23 cellular contexts compared by ENCODE assay signal in genomic region chr1:10490271-10490970, GRCh38. TPM values are rescaled to one million over a fixed set of nuclear protein-coding genes. Genes with fewer than 3 reads are reported as not detected.
DNase-seq lines count a peak whose midpoint lies in the region; ATAC-seq and TF ChIP-seq lines count a peak whose summit lies in the region.
"Had no signal": no experiment of that assay in that cellular context is flagged by ENCODE, and none has a peak within 500 bp of the region (broad histone marks: within the 10 kb centered on the region; RNA-seq: fewer than 3 reads in every experiment).

No MANE protein-coding gene starts in this region.

- in situ Hi-C loops in IMR-90 (cut with MboI; ENCODE audit: low sequenced_read_pairs): loop anchor here (5.0 kb wide), 1 partner anchor 113 kb away; no protein-coding TSS in a partner anchor

- H4K5ac ChIP-seq in IMR-90 (ENCODE audit: low read depth, low read length): no peak overlapping the region

- no peaks in the 10 kb centered on the region for H3K36me3 ChIP-seq in IMR-90 (ENCODE audit: control insufficient read depth, insufficient read depth, low read length)
- H3K36me3 ChIP-seq in hepatocyte (replicated peaks; ENCODE audit: insufficient read depth, low read depth): no peaks in the 10 kb centered on the region
- H3K36me3 ChIP-seq: uterus had no signal

- no peak overlapping the region for H2BK120ac ChIP-seq in IMR-90 (ENCODE audit: low read depth, low read length)

- H3K4me3 ChIP-seq in IMR-90 (ENCODE audit: insufficient read depth, low read depth, low read length) (no peak overlapping the region), hepatocyte (no peak overlapping the region)
- H3K4me3 ChIP-seq: body of pancreas, psoas muscle, SJCRH30, uterus had no signal

- peaks cover 90% of the 10 kb centered on the region for H3K79me2 ChIP-seq in hepatocyte

- TF ChIP-seq RAD21 in IMR-90 (IDR thresholded peaks at IDR 0.05; ENCODE audit: low read length): no peak

- H3K9me3 ChIP-seq in IMR-90 (ENCODE audit: control insufficient read depth, insufficient read depth, low read length): no peaks in the 10 kb centered on the region
- no peaks in the 10 kb centered on the region for H3K9me3 ChIP-seq in hepatocyte (ENCODE audit: low read depth)
- H3K9me3 ChIP-seq: body of pancreas, psoas muscle had no signal

- H3K4ac ChIP-seq in IMR-90 (ENCODE audit: low read depth, low read length): no peak overlapping the region

- no peak overlapping the region for H4K8ac ChIP-seq in IMR-90 (ENCODE audit: low read depth in 2 of 2, low read length in 2 of 2)

- H3K14ac ChIP-seq in IMR-90 (replicated peaks; ENCODE audit: low read depth, low read length): no peak overlapping the region

- peaks cover 4% of the 10 kb centered on the region for H3K9me1 ChIP-seq in IMR-90 (ENCODE audit: insufficient read depth, low read length)

- no peaks in the 10 kb centered on the region for H3K9me2 ChIP-seq in hepatocyte (replicated peaks; ENCODE audit: insufficient read depth)

- H2AFZ ChIP-seq in IMR-90 (replicated peaks; ENCODE audit: low read length, poor library complexity): no peak overlapping the region
- H2AFZ ChIP-seq in hepatocyte: no peak overlapping the region

- H4K91ac ChIP-seq in IMR-90 (ENCODE audit: insufficient read depth, low read depth, low read length): no peak overlapping the region

- no peak overlapping the region for H2BK20ac ChIP-seq in IMR-90 (ENCODE audit: low read depth, low read length)

- H2AK9ac ChIP-seq in IMR-90 (replicated peaks; ENCODE audit: low read depth, low read length, poor library complexity): no peak overlapping the region

- peaks cover 11 to 23% of the 10 kb centered on the region in 2 donors for H3K36me3 Mint-ChIP-seq in stimulated activated naive B cell treated with anti-CD40 and anti-IgM and Interleukin-4, amounts not matched to agents 10 μg/mL and 1 μg/mL and 100 μg/mL, for 72 hours

- POLR2A ChIA-PET in IMR-90 (lab: Charles Lee; ENCODE audit: unreplicated experiment): no interaction called here

- no peak overlapping the region for H3K4me3 Mint-ChIP-seq in stimulated activated naive B cell treated with anti-CD40 and anti-IgM and Interleukin-4, amounts not matched to agents 10 μg/mL and 1 μg/mL and 100 μg/mL, for 72 hours
- H3K4me3 Mint-ChIP-seq: activated T-cell treated with anti-CD3 and anti-CD28 coated beads, Interleukin-2, amount 50 U/mL, for 24 hours; CD14-positive monocyte; memory B cell; T-cell had no signal

- H4K20me1 ChIP-seq in IMR-90 (ENCODE audit: insufficient read depth, low read length): peaks cover 36% of the 10 kb centered on the region
- peaks cover 36% of the 10 kb centered on the region for H4K20me1 ChIP-seq in hepatocyte (ENCODE audit: insufficient read depth, poor library complexity, severe bottlenecking)

- H3K18ac ChIP-seq in IMR-90 (ENCODE audit: low read depth, low read length): no peak overlapping the region

- dilution Hi-C loops in IMR-90 (cut with HindIII; ENCODE audit: low sequenced_read_pairs, unreplicated experiment): no loop called here

- H3K4me1 ChIP-seq in IMR-90 (ENCODE audit: control insufficient read depth, insufficient read depth, low read length) (peaks cover 3% of the 10 kb centered on the region), hepatocyte (ENCODE audit: insufficient read depth) (peaks cover 5% of the 10 kb centered on the region)
- H3K4me1 ChIP-seq: SJCRH30, uterus had no signal

- peak overlapping the region; percentile 37 for H3K27ac Mint-ChIP-seq in stimulated activated naive B cell treated with anti-CD40 and anti-IgM and Interleukin-4, amounts not matched to agents 10 μg/mL and 1 μg/mL and 100 μg/mL, for 72 hours
- H3K27ac Mint-ChIP-seq: activated T-cell treated with anti-CD3 and anti-CD28 coated beads, Interleukin-2, amount 50 U/mL, for 24 hours; memory B cell had no signal

- H2BK5ac ChIP-seq in IMR-90 (ENCODE audit: low read depth, low read length, poor library complexity, severe bottlenecking): no peak overlapping the region

- H2BK15ac ChIP-seq in IMR-90 (ENCODE audit: low read depth, low read length): no peak overlapping the region

- H3K27ac ChIP-seq in IMR-90 (ENCODE audit: insufficient read depth, low read length): no peak overlapping the region
- H3K27ac ChIP-seq in VCaP: peak overlapping the region; percentile 72
- no peak overlapping the region for H3K27ac ChIP-seq in hepatocyte
- H3K27ac ChIP-seq: body of pancreas, psoas muscle, SJCRH30, uterus had no signal

- H2AK5ac ChIP-seq in IMR-90 (ENCODE audit: low read depth, low read length): no peak overlapping the region

- WGBS in IMR-90 (ENCODE audit: extremely low coverage in 2 of 2, insufficient read length in 1 of 2), 2 experiments: 80% methylated on average over 1 of the region's 12 CpGs; no CpG with 5 or more reads in 1 of the 2 experiments
- 84% methylated on average over 12 of the region's 12 CpGs for whole genome bisulfite sequencing in hepatocyte (ENCODE audit: low lambda C conversion rate, missing lambda C conversion rate)

- ATAC-seq in IMR-90 (ENCODE audit: low read depth): no peak
- ATAC-seq in stimulated activated naive B cell treated with anti-CD40 and anti-IgM and Interleukin-4, amounts not matched to agents 10 μg/mL and 1 μg/mL and 100 μg/mL, for 72 hours (replicated peaks): no peak
- ATAC-seq: body of pancreas, left cardiac atrium, psoas muscle, T-cell had no signal

- intact Hi-C loops in IMR-90 (cut with micrococcal nuclease): no loop called here

- TF ChIP-seq POLR2A in IMR-90 (IDR thresholded peaks at IDR 0.05; ENCODE audit: low read depth, low read length): no peak

- H3K9ac ChIP-seq in IMR-90 (ENCODE audit: low read depth, low read length): no peak overlapping the region

- H3K4me1 Mint-ChIP-seq in stimulated activated naive B cell treated with anti-CD40 and anti-IgM and Interleukin-4, amounts not matched to agents 10 μg/mL and 1 μg/mL and 100 μg/mL, for 72 hours: peaks cover 27 to 33% of the 10 kb centered on the region in 2 donors

- no peak for DNase-seq in IMR-90
- DNase-seq in hepatocyte (ENCODE audit: low spot score): no peak
- DNase-seq in stimulated activated naive B cell treated with anti-CD40 and anti-IgM and Interleukin-4, amounts not matched to agents 10 μg/mL and 1 μg/mL and 100 μg/mL, for 72 hours: no peak
- DNase-seq in activated CD4-positive, alpha-beta T cell treated with anti-CD3 and anti-CD28 coated beads for 1 hour: no peak
- DNase-seq in NOMO-1 treated with DMSO at 0.1 percent for 48 hours (lab: John Stamatoyannopoulos, UW; ENCODE audit: unreplicated experiment): no peak
- no peak for DNase-seq in mesenteric fat pad (ENCODE audit: low spot score)
- DNase-seq: activated CD4-positive, alpha-beta T cell treated with anti-CD3 and anti-CD28 coated beads for 48 hours; activated gamma-delta T cell; activated T-cell treated with anti-CD3 and anti-CD28 coated beads, Interleukin-2, amount 50 U/mL, for 24 hours; body of pancreas; DND-41; head of caudate nucleus; left cardiac atrium; psoas muscle; SJCRH30; stimulated activated CD4-positive, alpha-beta T cell treated with anti-CD3 and anti-CD28 coated beads, Interleukin-4, amount 100 ng/mL, for 4 hours; stimulated activated naive CD4-positive, alpha-beta T cell; T-cell; uterus had no signal

- BruUV-seq in IMR-90 (replicated peaks; lab: Mats Ljungman, UMichigan): no TSS peak

- no peak overlapping the region for H3K4me2 ChIP-seq in IMR-90 (ENCODE audit: low read depth, low read length)
- H3K4me2 ChIP-seq in hepatocyte: peak overlapping the region; percentile 4

- CTCF ChIA-PET in IMR-90 (lab: Yijun Ruan, JAX): interaction anchor here (0.6 kb wide), 1 partner anchor 21 kb away, joined by 3 read pairs; no protein-coding TSS in a partner anchor

- no peaks in the 10 kb centered on the region for H3K27me3 Mint-ChIP-seq in stimulated activated naive B cell treated with anti-CD40 and anti-IgM and Interleukin-4, amounts not matched to agents 10 μg/mL and 1 μg/mL and 100 μg/mL, for 72 hours
- H3K27me3 Mint-ChIP-seq: activated T-cell treated with anti-CD3 and anti-CD28 coated beads, Interleukin-2, amount 50 U/mL, for 24 hours; memory B cell; T-cell had no signal

- peak overlapping the region; percentile 39; the same call in 1 of the 2 replicates for H3K23ac ChIP-seq in IMR-90 (ENCODE audit: low read depth, low read length)

- TF ChIP-seq CTCF in IMR-90 (conservative IDR thresholded peaks at IDR 0.05; ENCODE audit: low read depth, low read length) (no peak), VCaP (conservative IDR thresholded peaks at IDR 0.05) (no peak), hepatocyte (IDR thresholded peaks at IDR 0.05; ENCODE audit: poor library complexity) (no peak)

- H3K27me3 ChIP-seq in IMR-90 (ENCODE audit: control insufficient read depth, insufficient read depth, low read length): no peaks in the 10 kb centered on the region
- H3K27me3 ChIP-seq in hepatocyte: no peaks in the 10 kb centered on the region
- H3K27me3 ChIP-seq: body of pancreas, SJCRH30, uterus had no signal

- no peak overlapping the region for H3K56ac ChIP-seq in IMR-90 (ENCODE audit: extremely low read depth, insufficient read depth, low read length)

- H3K79me1 ChIP-seq in IMR-90 (ENCODE audit: low read depth in 1 of 2, low read length in 2 of 2): peaks cover 27 to 62% of the 10 kb centered on the region in 2 experiments

- no peaks in the 10 kb centered on the region for H3K9me3 Mint-ChIP-seq in stimulated activated naive B cell treated with anti-CD40 and anti-IgM and Interleukin-4, amounts not matched to agents 10 μg/mL and 1 μg/mL and 100 μg/mL, for 72 hours
- H3K9me3 Mint-ChIP-seq: activated T-cell treated with anti-CD3 and anti-CD28 coated beads, Interleukin-2, amount 50 U/mL, for 24 hours; T-cell had no signal

TF ChIP-seq in IMR-90, 13 proteins besides CTCF, POLR2A, EP300 and RAD21:
- TF ChIP-seq CEBPB (IDR thresholded peaks at IDR 0.05; ENCODE audit: low read depth, low read length): no peak

RNA-seq across cellular contexts. Expression of gene PEX14, which starts 15.7 kb away (rescaled TPM):
- total RNA-seq in IMR-90 (2012; rRNA removed): 8.9 and 9.5 TPM in 2 replicates
- polyA plus RNA-seq in IMR-90 (2012; rRNA removed): 22.0 and 22.5 TPM in 2 replicates
- polyA plus RNA-seq in IMR-90 (2012; cell fraction: cytosol; rRNA removed): 16.8 and 24.0 TPM in 2 replicates
- polyA plus RNA-seq in IMR-90 (2012; cell fraction: nucleus; rRNA removed; ENCODE audit: low replicate concordance): 21.7 and 28.9 TPM in 2 replicates
- 8.4 and 10.0 TPM in 2 replicates for total RNA-seq in hepatocyte
- 20.9 and 22.9 TPM in 2 replicates for polyA plus RNA-seq in hepatocyte
- 35.4 TPM for total RNA-seq in mesenteric fat pad

RNA-seq across cellular contexts. Expression of gene DFFA, which starts 18.1 kb away (rescaled TPM):
- total RNA-seq in IMR-90 (2012; rRNA removed) (56.1 and 62.6 TPM in 2 replicates), hepatocyte (22.1 and 24.1 TPM in 2 replicates), mesenteric fat pad (33.8 TPM)
- polyA plus RNA-seq in IMR-90 (2012; rRNA removed) (25.3 and 28.1 TPM in 2 replicates), hepatocyte (30.0 and 33.9 TPM in 2 replicates)
- 15.5 and 19.7 TPM in 2 replicates for polyA plus RNA-seq in IMR-90 (2012; cell fraction: cytosol; rRNA removed)
- 8.5 and 12.8 TPM in 2 replicates for polyA plus RNA-seq in IMR-90 (2012; cell fraction: nucleus; rRNA removed; ENCODE audit: low replicate concordance)

RNA-seq across cellular contexts. Expression of gene CORT, which starts 40.6 kb away (rescaled TPM):
- total RNA-seq in IMR-90 (2012; rRNA removed) (not detected in 2 replicates), hepatocyte (0.13 TPM in 1 of 2 replicates, not detected in the other), mesenteric fat pad (not detected)
- polyA plus RNA-seq in IMR-90 (2012; rRNA removed) (0.10 and 0.13 TPM in 2 replicates), hepatocyte (0.19 and 0.27 TPM in 2 replicates)
- 0.03 and 0.05 TPM in 2 replicates for polyA plus RNA-seq in IMR-90 (2012; cell fraction: cytosol; rRNA removed)
- polyA plus RNA-seq in IMR-90 (2012; cell fraction: nucleus; rRNA removed; ENCODE audit: low replicate concordance): 0.22 and 0.26 TPM in 2 replicates
- total RNA-seq: body of pancreas, left cardiac atrium, psoas muscle, RPMI7951 had no signal
- polyA plus RNA-seq: CD14-positive monocyte had no signal
